Comparison of ENCODE assay signal across 22 cellular contexts in genomic region chr10:97522071-97522470, GRCh38. TPM values are rescaled to one million over a fixed set of nuclear protein-coding genes. Genes with fewer than 3 reads are reported as not detected.
DNase-seq lines count a peak whose midpoint lies in the region; ATAC-seq and TF ChIP-seq lines count a peak whose summit lies in the region.
"Had no signal": no experiment of that assay in that cellular context is flagged by ENCODE, and none has a peak within 500 bp of the region (broad histone marks: within the 10 kb centered on the region; RNA-seq: fewer than 3 reads in every experiment).

No MANE protein-coding gene starts in this region.

- no peaks in the 10 kb centered on the region for H3F3A ChIP-seq in GM23338 (replicated peaks; ENCODE audit: low read depth)

- peaks cover 4% of the 10 kb centered on the region; the same call in 1 of the 2 replicates for H3K36me3 Mint-ChIP-seq in WTC11
- H3K36me3 Mint-ChIP-seq in GM23338 (ENCODE audit: low read depth), result no peaks in the 10 kb centered on the region; the same call in 2 of the 3 replicates
- H3K36me3 Mint-ChIP-seq: CD4-positive, CD25-positive, alpha-beta regulatory T cell had no signal

- POLR2A ChIA-PET in WTC11 (lab: Charles Lee), result no interaction called here

- H3K4me3 Mint-ChIP-seq in WTC11, result no peak overlapping the region
- no peak overlapping the region for H3K4me3 Mint-ChIP-seq in GM23338
- H3K4me3 Mint-ChIP-seq: CD4-positive, CD25-positive, alpha-beta regulatory T cell; H9 had no signal

- H3K4me1 ChIP-seq in left ventricle myocardium inferior (peaks cover 86% of the 10 kb centered on the region), thyroid gland (peaks cover 20 to 65% of the 10 kb centered on the region in 2 donors), GM23338 (ENCODE audit: insufficient read depth) (peaks cover 29% of the 10 kb centered on the region)

- WGBS in thyroid gland, 2 donors, result 48 to 52% methylated on average over 6 of the region's 6 CpGs

- H3K4me3 ChIP-seq in left ventricle myocardium inferior, result no peak overlapping the region
- H3K4me3 ChIP-seq in thyroid gland (replicated peaks in 1 of 3), result no peak overlapping the region
- no peak overlapping the region for H3K4me3 ChIP-seq in GM23338

- H3K36me3 ChIP-seq in left ventricle myocardium inferior (no peaks in the 10 kb centered on the region), thyroid gland (no peaks in the 10 kb centered on the region), GM23338 (ENCODE audit: insufficient read depth) (no peaks in the 10 kb centered on the region)

- H3K9me3 Mint-ChIP-seq in WTC11 (no peaks in the 10 kb centered on the region), GM23338 (peaks cover 8% of the 10 kb centered on the region; the same call in 2 of the 3 replicates)
- H3K9me3 Mint-ChIP-seq: CD4-positive, CD25-positive, alpha-beta regulatory T cell had no signal

- H2AFZ ChIP-seq in GM23338, result no peak overlapping the region

- CTCF ChIA-PET in WTC11 (lab: Charles Lee), result interaction anchor here (0.6 to 3.5 kb wide), 11 partner anchors 8 to 90 kb away, joined by 3 to 47 read pairs (median 6); partner anchors contain the start of genes ANKRD2 and UBTD1

- H3K4me1 Mint-ChIP-seq in WTC11 (peaks cover 35% of the 10 kb centered on the region), GM23338 (peaks cover 33% of the 10 kb centered on the region)
- H3K4me1 Mint-ChIP-seq: CD4-positive, CD25-positive, alpha-beta regulatory T cell had no signal

- H3K9me3 ChIP-seq in left ventricle myocardium inferior (replicated peaks), result no peaks in the 10 kb centered on the region
- H3K9me3 ChIP-seq in thyroid gland, result no peaks in the 10 kb centered on the region

- no peaks in the 10 kb centered on the region for H4K20me1 ChIP-seq in GM23338 (replicated peaks; ENCODE audit: insufficient read depth)

- H3K4me2 ChIP-seq in GM23338, result no peak overlapping the region

- no peak for TF ChIP-seq POLR2A in thyroid gland (IDR thresholded peaks at IDR 0.05)

- TF ChIP-seq CTCF in WTC11 (IDR thresholded peaks at IDR 0.05), result no peak
- no peak for TF ChIP-seq CTCF in left ventricle myocardium inferior (IDR thresholded peaks at IDR 0.05; ENCODE audit: borderline replicate concordance)
- TF ChIP-seq CTCF in thyroid gland (IDR thresholded peaks at IDR 0.05), result no peak
- no peak for TF ChIP-seq CTCF in GM23338 (conservative IDR thresholded peaks at IDR 0.05; ENCODE audit: low read depth in 2 of 2)

- ATAC-seq in WTC11 (no peak), GM18498 (IDR thresholded peaks at IDR 0.05; ENCODE audit: unreplicated experiment) (no peak), GM23338 (no peak)
- ATAC-seq: HepG2, PC-3 had no signal

- H3K27ac ChIP-seq in left ventricle myocardium inferior (replicated peaks) (peak overlapping the region; percentile 78), thyroid gland (peak overlapping the region in 2 of 3 donors; percentile 60 to 85), GM23338 (ENCODE audit: low read depth) (no peak overlapping the region)
- H3K27ac ChIP-seq: RWPE1 had no signal

- no peaks in the 10 kb centered on the region for H3K9me2 ChIP-seq in GM23338 (ENCODE audit: insufficient read depth)

- DNase-seq in WTC11 (ENCODE audit: low spot score) (no peak), left ventricle myocardium inferior (no peak), myocyte (ENCODE audit: low read depth) (peak; percentile 48), thyroid gland (peak; percentile 45 to 56), AML-193 (lab: John Stamatoyannopoulos, UW) (no peak), GM23338 (ENCODE audit: low spot score) (no peak), COLO668 (lab: John Stamatoyannopoulos, UW; ENCODE audit: unreplicated experiment) (no peak)
- DNase-seq: CD4-positive, CD25-positive, alpha-beta regulatory T cell; DMS53; H9; KG1; NCI-H1048; NCI-H1436 treated with DMSO at 0.1 percent for 48 hours; NCI-H2029 treated with DMSO at 0.1 percent for 48 hours; NCI-H2171 treated with DMSO at 0.1 percent for 48 hours; NCI-H774; PC-3 had no signal

- H3K79me2 ChIP-seq in GM23338 (replicated peaks; ENCODE audit: insufficient read depth), result peaks cover 52% of the 10 kb centered on the region

- H3K27me3 ChIP-seq in left ventricle myocardium inferior (ENCODE audit: low read depth) (no peaks in the 10 kb centered on the region), thyroid gland (no peaks in the 10 kb centered on the region), GM23338 (ENCODE audit: insufficient read depth) (no peaks in the 10 kb centered on the region)

- intact Hi-C loops in left ventricle myocardium inferior (cut with micrococcal nuclease) (no loop called here), thyroid gland (cut with DNase I) (no loop called here)

- H3K27ac Mint-ChIP-seq in WTC11 (peak overlapping the region; percentile 75; the same call in 1 of the 2 replicates), GM23338 (no peak overlapping the region)
- H3K27ac Mint-ChIP-seq: CD4-positive, CD25-positive, alpha-beta regulatory T cell had no signal

- H3K27me3 Mint-ChIP-seq in WTC11 (ENCODE audit: low read depth) (no peaks in the 10 kb centered on the region; the same call in 1 of the 2 replicates), GM23338 (ENCODE audit: insufficient read depth, low read depth, poor library complexity) (peaks cover 11% of the 10 kb centered on the region)

TF ChIP-seq in WTC11, 78 proteins besides CTCF, POLR2A, EP300 and RAD21 (continues in another document):
- TF ChIP-seq MXD4 (CRISPR knock-in tag; IDR thresholded peaks at IDR 0.05; ENCODE audit: borderline replicate concordance), result no peak

TF ChIP-seq in GM23338, 12 proteins besides CTCF, POLR2A, EP300 and RAD21 (continues in another document):
- TF ChIP-seq REST (IDR thresholded peaks at IDR 0.05; ENCODE audit: unreplicated experiment), result no peak

RNA-seq across cellular contexts. Expression of gene UBTD1, which starts 23.3 kb away (rescaled TPM):
- total RNA-seq in WTC11 (2021) (29.1 to 35.7 TPM (median 31.2 TPM) in 3 replicates), left ventricle myocardium inferior (17.1 TPM), myocyte (81.1 and 95.8 TPM in 2 replicates), thyroid gland (10 to 100 TPM in 3 of 4 donors, 1 to 10 TPM in 1; 7.8 to 27.8 (median 20.0) TPM)
- 60.0 TPM for polyA plus RNA-seq in myocyte (2012)
- total RNA-seq in GM23338 (2014; rRNA removed; shearing (Covaris generic)), result 21.5 and 29.0 TPM in 2 replicates
- 17.3 and 20.4 TPM in 2 replicates for polyA plus RNA-seq in GM23338 (2016; fragmentation: Nextera tagmentation; extraction: Ambion mirVana)

RNA-seq across cellular contexts. Expression of gene MMS19, which starts 23.8 kb away (rescaled TPM):
- total RNA-seq in WTC11 (2021), result 135 to 153 TPM (median 141 TPM) in 3 replicates
- 42.7 TPM for total RNA-seq in left ventricle myocardium inferior
- 149 and 168 TPM in 2 replicates for total RNA-seq in myocyte
- 86.0 TPM for polyA plus RNA-seq in myocyte (2012)
- total RNA-seq in thyroid gland, result 10 to 100 TPM; 64.7 to 85.7 (median 75.2) TPM
- total RNA-seq in GM23338 (2014; rRNA removed; shearing (Covaris generic)), result 221 and 252 TPM in 2 replicates
- 74.7 and 81.5 TPM in 2 replicates for polyA plus RNA-seq in GM23338 (2016; fragmentation: Nextera tagmentation; extraction: Ambion mirVana)

RNA-seq across cellular contexts. Expression of gene ANKRD2, which starts 50.5 kb away (rescaled TPM):
- not detected in 3 replicates for total RNA-seq in WTC11 (2021)
- total RNA-seq in left ventricle myocardium inferior, result 969 TPM
- 61.9 and 115 TPM in 2 replicates for total RNA-seq in myocyte
- polyA plus RNA-seq in myocyte (2012), result 4.7 TPM
- total RNA-seq in thyroid gland, result not detected
- not detected in 2 replicates for total RNA-seq in GM23338 (2014; rRNA removed; shearing (Covaris generic))
- polyA plus RNA-seq in GM23338 (2016; fragmentation: Nextera tagmentation; extraction: Ambion mirVana), result not detected in 2 replicates
- total RNA-seq: A673; CD4-positive, CD25-positive, alpha-beta regulatory T cell; H9; HepG2; M059J had no signal
- polyA plus RNA-seq: CD4-positive, CD25-positive, alpha-beta regulatory T cell; HepG2 had no signal

Comparison
In these comparisons a context has a peak if more than half of its experiments do, and no peak if none do; other contexts are left out.
1. DNase-seq: peak in myocyte (single experiment) and thyroid gland (2 of 2); none in WTC11 (single experiment), left ventricle myocardium inferior (single experiment), AML-193 (0 of 2), GM23338 (single experiment) and COLO668 (single experiment).
2. RNA of gene ANKRD2, which starts 50.5 kb away (total RNA-seq): 969 TPM in left ventricle myocardium inferior (single experiment) and 61.9 to 115 TPM in myocyte; not detected in WTC11, not detected in thyroid gland and not detected in GM23338; every median in the first group is over 10 times any median in the second.